ENCODE assay signal across 14 cellular contexts in the genomic region with DNA sequence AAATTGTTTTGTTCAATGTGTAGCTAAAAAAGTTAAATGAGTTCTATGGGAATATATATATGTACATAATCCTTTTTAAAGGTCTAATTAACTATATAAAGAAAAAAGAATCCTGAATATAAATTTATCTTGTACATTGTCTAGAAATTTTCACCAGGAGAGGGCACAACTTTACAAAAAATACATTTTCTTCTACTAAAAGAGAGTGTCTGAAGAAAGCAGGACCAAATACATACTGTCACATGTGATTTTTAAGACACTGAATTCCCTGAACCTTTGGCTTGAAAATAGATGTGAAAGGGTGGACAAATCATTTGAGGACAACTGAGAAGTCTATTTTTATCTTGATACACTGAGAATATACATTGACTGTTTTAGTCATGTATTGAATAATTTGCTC.
DNase-seq lines count a peak whose midpoint lies in the region; ATAC-seq and TF ChIP-seq lines count a peak whose summit lies in the region.
"Had no signal": no experiment of that assay in that cellular context is flagged by ENCODE, and none has a peak within 500 bp of the region (broad histone marks: within the 10 kb centered on the region; RNA-seq: fewer than 3 reads in every experiment).

No MANE protein-coding gene starts in this region.

- H3K4me3 ChIP-seq in esophagus muscularis mucosa, result no peak overlapping the region
- H3K4me3 ChIP-seq: pancreas, tibial nerve had no signal

- H3K27ac ChIP-seq in foreskin keratinocyte (no peak overlapping the region), esophagus muscularis mucosa (replicated peaks in 1 of 4) (no peak overlapping the region)
- H3K27ac ChIP-seq: pancreas, tibial nerve had no signal

- no peaks in the 10 kb centered on the region for H3K9me3 ChIP-seq in esophagus muscularis mucosa
- H3K9me3 ChIP-seq: pancreas, tibial nerve had no signal

- no peaks in the 10 kb centered on the region for H3K27me3 ChIP-seq in foreskin keratinocyte
- H3K27me3 ChIP-seq in esophagus muscularis mucosa, result no peaks in the 10 kb centered on the region
- H3K27me3 ChIP-seq: pancreas, tibial nerve had no signal

- TF ChIP-seq EP300 in esophagus muscularis mucosa (IDR thresholded peaks at IDR 0.05), result no peak

- TF ChIP-seq CTCF in foreskin keratinocyte (conservative IDR thresholded peaks at IDR 0.05) (peak; percentile 46), esophagus muscularis mucosa (IDR thresholded peaks at IDR 0.05) (peak in 1 of 3 experiments; percentile 2)

- intact Hi-C loops in esophagus muscularis mucosa (cut with DNase I), result no loop called here

- TF ChIP-seq POLR2A in esophagus muscularis mucosa (IDR thresholded peaks at IDR 0.05; ENCODE audit: low read depth), result no peak

- DNase-seq in DMS114 treated with DMSO at 0.1 percent for 48 hours (lab: John Stamatoyannopoulos, UW; ENCODE audit: unreplicated experiment) (peak; percentile 6), HCEC 1CT (peak; percentile 11), RPMI8226 (peak; percentile 13), foreskin keratinocyte (no peak), D341Med (ENCODE audit: low spot score) (no peak), hypothalamus (lab: John Stamatoyannopoulos, UW) (no peak), esophagus muscularis mucosa (ENCODE audit: extremely low spot score) (no peak)
- no peak for DNase-seq in activated CD4-positive, CD25-positive, alpha-beta regulatory T cell treated with anti-CD3 and anti-CD28 coated beads, Interleukin-2, amount 50 U/mL, for 72 hours
- DNase-seq: activated naive CD8-positive, alpha-beta T cell treated with anti-CD3 and anti-CD28 coated beads, Interleukin-2, amount 50 U/mL, for 24 hours; DND-41; NCI-H1436; pancreas; SHP77 treated with DMSO at 0.1 percent for 48 hours had no signal

- H3K36me3 ChIP-seq in esophagus muscularis mucosa, result no peaks in the 10 kb centered on the region
- H3K36me3 ChIP-seq: pancreas, tibial nerve had no signal

- peak; percentile 35 for ATAC-seq in foreskin keratinocyte
- ATAC-seq: activated naive CD8-positive, alpha-beta T cell treated with anti-CD3 and anti-CD28 coated beads, Interleukin-2, amount 50 U/mL, for 24 hours; pancreas had no signal

- no peaks in the 10 kb centered on the region for H3K4me1 ChIP-seq in foreskin keratinocyte
- no peaks in the 10 kb centered on the region for H3K4me1 ChIP-seq in esophagus muscularis mucosa
- H3K4me1 ChIP-seq: pancreas, tibial nerve had no signal

Comparison
In these comparisons a context has a peak if more than half of its experiments do, and no peak if none do; other contexts are left out.
1. DNase-seq: peak in DMS114 treated with DMSO at 0.1 percent for 48 hours (single experiment), HCEC 1CT (single experiment) and RPMI8226 (single experiment); none in foreskin keratinocyte (0 of 2), D341Med (single experiment), activated CD4-positive, CD25-positive, alpha-beta regulatory T cell treated with anti-CD3 and anti-CD28 coated beads, Interleukin-2, amount 50 U/mL, for 72 hours (single experiment), hypothalamus (0 of 51) and esophagus muscularis mucosa (single experiment).